In genomic region chr6:148971027-148971927, GRCh38 we compare ENCODE assay signal across 22 cellular contexts.
A peak's percentile ranks its signal among the peaks of the same experiment; 100 is the strongest.
DNase-seq lines count a peak whose midpoint lies in the region; ATAC-seq and TF ChIP-seq lines count a peak whose summit lies in the region.
"Had no signal": no experiment of that assay in that cellular context is flagged by ENCODE, and none has a peak within 500 bp of the region (broad histone marks: within the 10 kb centered on the region; RNA-seq: fewer than 3 reads in every experiment).

No MANE protein-coding gene starts in this region.

- H3K4me3 ChIP-seq in GM23338: no peak overlapping the region
- H3K4me3 ChIP-seq: esophagus squamous epithelium, uterus had no signal

- H3K27me3 ChIP-seq in GM23338 (ENCODE audit: insufficient read depth): no peaks in the 10 kb centered on the region
- H3K27me3 ChIP-seq: esophagus squamous epithelium, uterus had no signal

- no peak for TF ChIP-seq CTCF in GM23338 (conservative IDR thresholded peaks at IDR 0.05; ENCODE audit: low read depth in 2 of 2)

- no peak overlapping the region for H2AFZ ChIP-seq in GM23338

- 0 out of 3 replicates have a peak overlapping the region, but pooled peaks have one; percentile 1 for H3K4me3 Mint-ChIP-seq in GM23338
- H3K4me3 Mint-ChIP-seq in activated T-helper 17 cell treated with anti-CD3 and anti-CD28 coated beads, Interleukin-2, amount 50 U/mL, for 72 hours: no peak overlapping the region
- H3K4me3 Mint-ChIP-seq: activated naive CD4-positive, alpha-beta T cell treated with anti-CD3 and anti-CD28 coated beads, Interleukin-2, amount 50 U/mL, for 24 hours; activated T-cell treated with anti-CD3 and anti-CD28 coated beads, Interleukin-2, amount 50 U/mL, for 24 hours; stimulated activated naive CD8-positive, alpha-beta T cell treated with anti-CD3 and anti-CD28 coated beads, Interleukin-15, Interleukin-2, amounts not matched to agents 100 ng/mL and 50 ng/mL, for 24 hours had no signal

- H3K36me3 Mint-ChIP-seq in GM23338 (ENCODE audit: low read depth): peaks cover 32% of the 10 kb centered on the region
- H3K36me3 Mint-ChIP-seq in activated T-helper 17 cell treated with anti-CD3 and anti-CD28 coated beads, Interleukin-2, amount 50 U/mL, for 72 hours (ENCODE audit: low read depth): no peaks in the 10 kb centered on the region
- H3K36me3 Mint-ChIP-seq: activated naive CD4-positive, alpha-beta T cell treated with anti-CD3 and anti-CD28 coated beads, Interleukin-2, amount 50 U/mL, for 24 hours; T-cell had no signal

- H4K20me1 ChIP-seq in GM23338 (replicated peaks; ENCODE audit: insufficient read depth): no peaks in the 10 kb centered on the region

- H3F3A ChIP-seq in GM23338 (replicated peaks; ENCODE audit: low read depth): no peaks in the 10 kb centered on the region

- H3K79me2 ChIP-seq in GM23338 (replicated peaks; ENCODE audit: insufficient read depth): no peaks in the 10 kb centered on the region; the same call in 1 of the 2 replicates

- H3K4me2 ChIP-seq in GM23338: 0 out of 2 replicates have a peak overlapping the region, but pooled peaks have one; percentile 43

- peaks cover 59% of the 10 kb centered on the region for H3K4me1 ChIP-seq in GM23338 (ENCODE audit: insufficient read depth)
- H3K4me1 ChIP-seq: uterus had no signal

- DNase-seq in AG08396 (ENCODE audit: low spot score) (peak; percentile 48), GM23338 (ENCODE audit: low spot score) (no peak), kidney tubule cell (ENCODE audit: low spot score) (peak; percentile 17), NCI-H524 (lab: John Stamatoyannopoulos, UW) (no peak)
- DNase-seq in stimulated activated CD4-positive, alpha-beta T cell treated with anti-CD3 and anti-CD28 coated beads, Interleukin-2, amount 100 ng/mL, for 24 hours: no peak
- DNase-seq: activated CD4-positive, alpha-beta T cell treated with anti-CD3 and anti-CD28 coated beads, Interleukin-2, amount 50 U/mL, for 48 hours; activated T-cell treated with anti-CD3 and anti-CD28 coated beads, Interleukin-2, amount 50 U/mL, for 24 hours; esophagus squamous epithelium; GOT3; hippocampal formation; NCI-H1436 treated with DMSO at 0.1 percent for 48 hours; NCI-H2227 treated with DMSO at 0.1 percent for 48 hours; stimulated activated CD4-positive, alpha-beta T cell treated with anti-CD3 and anti-CD28 coated beads, Interleukin-15, amount 100 ng/mL, for 24 hours; T-cell; uterus had no signal

- H3K9me3 Mint-ChIP-seq in GM23338: no peaks in the 10 kb centered on the region
- no peaks in the 10 kb centered on the region for H3K9me3 Mint-ChIP-seq in activated T-helper 17 cell treated with anti-CD3 and anti-CD28 coated beads, Interleukin-2, amount 50 U/mL, for 72 hours
- H3K9me3 Mint-ChIP-seq: activated naive CD4-positive, alpha-beta T cell treated with anti-CD3 and anti-CD28 coated beads, Interleukin-2, amount 50 U/mL, for 24 hours; activated T-cell treated with anti-CD3 and anti-CD28 coated beads, Interleukin-2, amount 50 U/mL, for 24 hours; stimulated activated naive CD8-positive, alpha-beta T cell treated with anti-CD3 and anti-CD28 coated beads, Interleukin-15, Interleukin-2, amounts not matched to agents 100 ng/mL and 50 ng/mL, for 24 hours; T-cell had no signal

- no peak for ATAC-seq in GM23338
- peak; percentile 41 for ATAC-seq in SK-N-SH treated with all-trans-retinoic acid at 6 μM for 48 hours
- no peak for ATAC-seq in activated T-helper 17 cell treated with anti-CD3 and anti-CD28 coated beads, Interleukin-2, amount 50 U/mL, for 72 hours (replicated peaks)
- no peak for ATAC-seq in GM18520 (IDR thresholded peaks at IDR 0.05; ENCODE audit: unreplicated experiment)
- ATAC-seq: Right ventricle myocardium inferior had no signal

- H3K4me1 Mint-ChIP-seq in GM23338: peaks cover 77% of the 10 kb centered on the region
- H3K4me1 Mint-ChIP-seq in activated T-helper 17 cell treated with anti-CD3 and anti-CD28 coated beads, Interleukin-2, amount 50 U/mL, for 72 hours: no peaks in the 10 kb centered on the region

- H3K36me3 ChIP-seq in GM23338 (ENCODE audit: insufficient read depth): no peaks in the 10 kb centered on the region
- H3K36me3 ChIP-seq: esophagus squamous epithelium, neutrophil, uterus had no signal

- 0 out of 2 replicates have a peak overlapping the region, but pooled peaks have one; percentile 80 for H3K27ac ChIP-seq in GM23338 (ENCODE audit: low read depth)
- H3K27ac ChIP-seq: neutrophil, uterus had no signal

- peaks cover 24% of the 10 kb centered on the region for H3K27me3 Mint-ChIP-seq in GM23338 (ENCODE audit: insufficient read depth, low read depth, poor library complexity)
- no peaks in the 10 kb centered on the region for H3K27me3 Mint-ChIP-seq in activated T-helper 17 cell treated with anti-CD3 and anti-CD28 coated beads, Interleukin-2, amount 50 U/mL, for 72 hours

- H3K9me2 ChIP-seq in GM23338 (ENCODE audit: insufficient read depth): no peaks in the 10 kb centered on the region; the same call in 1 of the 2 replicates

- peak overlapping the region; percentile 95; the same call in 1 of the 2 replicates for H3K27ac Mint-ChIP-seq in GM23338
- no peak overlapping the region for H3K27ac Mint-ChIP-seq in activated T-helper 17 cell treated with anti-CD3 and anti-CD28 coated beads, Interleukin-2, amount 50 U/mL, for 72 hours
- H3K27ac Mint-ChIP-seq: activated T-cell treated with anti-CD3 and anti-CD28 coated beads, Interleukin-2, amount 50 U/mL, for 24 hours; stimulated activated naive CD8-positive, alpha-beta T cell treated with anti-CD3 and anti-CD28 coated beads, Interleukin-15, Interleukin-2, amounts not matched to agents 100 ng/mL and 50 ng/mL, for 24 hours; T-cell had no signal

TF ChIP-seq in GM23338, 12 proteins besides CTCF, POLR2A, EP300 and RAD21:
- no peak for TF ChIP-seq JUNB (IDR thresholded peaks at IDR 0.05; ENCODE audit: unreplicated experiment)
- TF ChIP-seq STAT1 (IDR thresholded peaks at IDR 0.05; ENCODE audit: unreplicated experiment): no peak
- no peak for TF ChIP-seq ZNF114 (CRISPR knock-in tag; IDR thresholded peaks at IDR 0.05)
- no peak for TF ChIP-seq ETS1 (IDR thresholded peaks at IDR 0.05)
- no peak for TF ChIP-seq EZH2phosphoT487 (IDR thresholded peaks at IDR 0.05; ENCODE audit: unreplicated experiment)
- TF ChIP-seq CREB1 (CRISPR knock-in tag; IDR thresholded peaks at IDR 0.05; ENCODE audit: low read depth): no peak
TF ChIP-seq in GM23338: peak in this region for 0.

TF ChIP-seq in SK-N-SH treated with all-trans-retinoic acid at 6 μM for 48 hours, 23 proteins besides CTCF, POLR2A, EP300 and RAD21 (continues in another document):
- TF ChIP-seq ISL1 (CRISPR knock-in tag; IDR thresholded peaks at IDR 0.05) (no peak), PATZ1 (CRISPR knock-in tag; IDR thresholded peaks at IDR 0.05; ENCODE audit: borderline replicate concordance) (no peak), ZC3H10 (CRISPR knock-in tag; IDR thresholded peaks at IDR 0.05) (no peak), ZNF70 (CRISPR knock-in tag; IDR thresholded peaks at IDR 0.05) (no peak), PPARA (CRISPR knock-in tag; IDR thresholded peaks at IDR 0.05; ENCODE audit: borderline replicate concordance) (no peak), TSHZ2 (CRISPR knock-in tag; IDR thresholded peaks at IDR 0.05) (no peak), CSDC2 (CRISPR knock-in tag; IDR thresholded peaks at IDR 0.05) (no peak), GLIS3 (CRISPR knock-in tag; IDR thresholded peaks at IDR 0.05) (no peak), ESRRG (CRISPR knock-in tag; IDR thresholded peaks at IDR 0.05) (no peak)

Comparison
In these comparisons a context has a peak if more than half of its experiments do, and no peak if none do; other contexts are left out.
1. DNase-seq: peak in AG08396 (single experiment) and kidney tubule cell (single experiment); none in GM23338 (single experiment), NCI-H524 (0 of 2) and stimulated activated CD4-positive, alpha-beta T cell treated with anti-CD3 and anti-CD28 coated beads, Interleukin-2, amount 100 ng/mL, for 24 hours (0 of 2).